ENCODE assay signal across 10 cellular contexts in genomic region chr12:1587927-1588573, GRCh38. TPM values are rescaled to one million over a fixed set of nuclear protein-coding genes. Genes with fewer than 3 reads are reported as not detected.
DNase-seq lines count a peak whose midpoint lies in the region; ATAC-seq and TF ChIP-seq lines count a peak whose summit lies in the region.
"Had no signal": no experiment of that assay in that cellular context is flagged by ENCODE, and none has a peak within 500 bp of the region (broad histone marks: within the 10 kb centered on the region; RNA-seq: fewer than 3 reads in every experiment).

No MANE protein-coding gene starts in this region.

- TF ChIP-seq POLR2A in vagina (IDR thresholded peaks at IDR 0.05): no peak

- no peak for TF ChIP-seq CTCF in natural killer cell (IDR thresholded peaks at IDR 0.05)
- TF ChIP-seq CTCF in astrocyte of the spinal cord (IDR thresholded peaks at IDR 0.05; ENCODE audit: low read depth, low read length): no peak
- no peak for TF ChIP-seq CTCF in vagina (IDR thresholded peaks at IDR 0.05)

- H3K9ac ChIP-seq in mucosa of stomach (ENCODE audit: low read length): peak overlapping the region; percentile 13

- DNase-seq in natural killer cell (no peak), astrocyte of the spinal cord (ENCODE audit: low read depth, low spot score) (peak; percentile 60), vagina (ENCODE audit: extremely low spot score in 2 of 2) (no peak), G401 (ENCODE audit: low spot score) (no peak), DMS53 (lab: John Stamatoyannopoulos, UW) (no peak)
- no peak for DNase-seq in natural killer cell treated with Interleukin-12 subunit alpha and Interleukin-12 subunit beta and Interleukin-15 and Interleukin-18, amount 100 ng/mL, for 72 hours (ENCODE audit: low spot score)
- DNase-seq: aorta, testis had no signal

- H3K4me3 ChIP-seq in astrocyte of the spinal cord (ENCODE audit: low read depth, low read length): no peak overlapping the region
- no peak overlapping the region for H3K4me3 ChIP-seq in mucosa of stomach (ENCODE audit: low read length)
- no peak overlapping the region for H3K4me3 ChIP-seq in vagina
- H3K4me3 ChIP-seq: testis had no signal

- H3K36me3 ChIP-seq in mucosa of stomach (ENCODE audit: control insufficient read depth, insufficient read depth, low read length) (no peaks in the 10 kb centered on the region), vagina (no peaks in the 10 kb centered on the region)

- no peaks in the 10 kb centered on the region for H3K27me3 Mint-ChIP-seq in natural killer cell (ENCODE audit: low read depth in 2 of 2)
- H3K27me3 Mint-ChIP-seq in natural killer cell treated with Interleukin-12 subunit alpha and Interleukin-12 subunit beta and Interleukin-15 and Interleukin-18, amount 100 ng/mL, for 72 hours: no peaks in the 10 kb centered on the region

- peaks cover 58% of the 10 kb centered on the region in 2 donors for H3K4me1 Mint-ChIP-seq in natural killer cell
- H3K4me1 Mint-ChIP-seq in natural killer cell treated with Interleukin-12 subunit alpha and Interleukin-12 subunit beta and Interleukin-15 and Interleukin-18, amount 100 ng/mL, for 72 hours (ENCODE audit: low read depth in 2 of 2): peaks cover 38 to 43% of the 10 kb centered on the region in 2 donors

- H3K27me3 ChIP-seq in mucosa of stomach (ENCODE audit: control insufficient read depth, insufficient read depth, low read length) (no peaks in the 10 kb centered on the region), vagina (no peaks in the 10 kb centered on the region)
- H3K27me3 ChIP-seq: testis had no signal

- intact Hi-C loops in natural killer cell (cut with micrococcal nuclease): no loop called here
- intact Hi-C loops in vagina (cut with DNase I): loop anchor here (10.0 kb wide), 1 partner anchor 473 kb away; no protein-coding TSS in a partner anchor

- no peaks in the 10 kb centered on the region for H3K9me3 Mint-ChIP-seq in natural killer cell
- H3K9me3 Mint-ChIP-seq in natural killer cell treated with Interleukin-12 subunit alpha and Interleukin-12 subunit beta and Interleukin-15 and Interleukin-18, amount 100 ng/mL, for 72 hours: no peaks in the 10 kb centered on the region

- peak overlapping the region; percentile 42 for H3K27ac ChIP-seq in vagina
- H3K27ac ChIP-seq: testis had no signal

- no peaks in the 10 kb centered on the region for H3K36me3 Mint-ChIP-seq in natural killer cell
- no peaks in the 10 kb centered on the region for H3K36me3 Mint-ChIP-seq in natural killer cell treated with Interleukin-12 subunit alpha and Interleukin-12 subunit beta and Interleukin-15 and Interleukin-18, amount 100 ng/mL, for 72 hours

- peak overlapping the region; percentile 22 for H3K4me3 Mint-ChIP-seq in natural killer cell
- H3K4me3 Mint-ChIP-seq in natural killer cell treated with Interleukin-12 subunit alpha and Interleukin-12 subunit beta and Interleukin-15 and Interleukin-18, amount 100 ng/mL, for 72 hours: no peak overlapping the region

- peaks cover 34% of the 10 kb centered on the region for H3K4me1 ChIP-seq in mucosa of stomach (ENCODE audit: control insufficient read depth, insufficient read depth, low read length)
- peaks cover 54% of the 10 kb centered on the region for H3K4me1 ChIP-seq in vagina

- H3K9me3 ChIP-seq in mucosa of stomach (ENCODE audit: control insufficient read depth, low read length): no peaks in the 10 kb centered on the region
- H3K9me3 ChIP-seq in vagina: no peaks in the 10 kb centered on the region
- H3K9me3 ChIP-seq: testis had no signal

- peak overlapping the region; percentile 20 to 52 for H3K27ac Mint-ChIP-seq in natural killer cell
- peak overlapping the region in 1 of 2 donors; percentile 17 for H3K27ac Mint-ChIP-seq in natural killer cell treated with Interleukin-12 subunit alpha and Interleukin-12 subunit beta and Interleukin-15 and Interleukin-18, amount 100 ng/mL, for 72 hours

- no peak for ATAC-seq in natural killer cell
- ATAC-seq in natural killer cell treated with Interleukin-12 subunit alpha and Interleukin-12 subunit beta and Interleukin-15 and Interleukin-18, amount 100 ng/mL, for 72 hours: no peak
- ATAC-seq in HG03159 (IDR thresholded peaks at IDR 0.05; ENCODE audit: unreplicated experiment): no peak

- in situ Hi-C loops in astrocyte of the spinal cord (cut with HindIII; ENCODE audit: low sequenced_read_pairs) (no loop called here), G401 (cut with HindIII; ENCODE audit: low sequenced_read_pairs) (no loop called here)

RNA-seq across cellular contexts. Expression of gene FBXL14, which starts 6.3 kb away (rescaled TPM):
- total RNA-seq in natural killer cell (10 to 100 TPM; 18.7 to 24.9 (median 22.8) TPM), vagina (15.2 TPM)
- 10 to 100 TPM; 19.4 to 26.2 TPM for total RNA-seq in natural killer cell treated with Interleukin-12 subunit alpha and Interleukin-12 subunit beta and Interleukin-15 and Interleukin-18, amount 100 ng/mL, for 72 hours
- 21.5 and 22.3 TPM in 2 replicates for total RNA-seq in G401 (2014; rRNA removed; shearing (Covaris generic))

RNA-seq across cellular contexts. Expression of gene WNT5B, which starts 41.0 kb away (rescaled TPM):
- not detected for total RNA-seq in natural killer cell
- under 1 TPM in 1 of 2 donors, not detected in 1; 0.47 TPM for total RNA-seq in natural killer cell treated with Interleukin-12 subunit alpha and Interleukin-12 subunit beta and Interleukin-15 and Interleukin-18, amount 100 ng/mL, for 72 hours
- total RNA-seq in vagina: 7.6 TPM
- total RNA-seq in G401 (2014; rRNA removed; shearing (Covaris generic)): 8.0 and 13.5 TPM in 2 replicates
